In the genomic region with DNA sequence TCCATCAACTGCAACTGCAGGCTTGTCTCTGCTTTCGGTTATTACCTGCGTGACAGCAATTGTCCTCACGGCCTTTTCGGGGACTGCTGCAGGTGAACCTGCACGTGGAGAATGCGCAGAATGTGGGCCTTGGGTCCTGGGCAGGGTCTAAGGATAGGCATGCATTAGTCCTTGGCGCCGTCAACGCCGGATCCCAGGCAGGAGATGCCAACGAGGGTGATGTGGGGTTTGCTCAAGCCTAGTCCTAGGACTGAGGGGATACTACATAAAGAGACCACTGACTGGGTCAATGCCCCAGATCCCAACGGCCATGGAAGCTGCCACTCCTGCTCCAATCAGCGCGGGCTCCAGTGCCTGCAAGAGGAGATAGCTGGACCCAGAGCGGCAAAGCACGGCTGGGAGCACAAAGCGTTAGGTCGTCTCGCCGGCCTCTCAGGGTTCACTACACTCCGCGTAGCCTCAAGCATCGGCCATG, we compare ENCODE assay signal across 7 cellular contexts. TPM values are rescaled to one million over a fixed set of nuclear protein-coding genes. Genes with fewer than 3 reads are reported as not detected.
DNase-seq lines count a peak whose midpoint lies in the region; ATAC-seq and TF ChIP-seq lines count a peak whose summit lies in the region.

No MANE protein-coding gene starts in this region.

- no peaks in the 10 kb centered on the region for H3K27me3 ChIP-seq in skeletal muscle tissue (ENCODE audit: control insufficient read depth in 3 of 3, insufficient read depth in 3 of 3, low read length in 3 of 3)

- ATAC-seq in GM21825 (IDR thresholded peaks at IDR 0.05; ENCODE audit: unreplicated experiment), result peak; percentile 11
- ATAC-seq in GM21619 (IDR thresholded peaks at IDR 0.05; ENCODE audit: unreplicated experiment), result no peak
- no peak for ATAC-seq in GM19467 (IDR thresholded peaks at IDR 0.05; ENCODE audit: unreplicated experiment)

- H3K36me3 ChIP-seq in skeletal muscle tissue (ENCODE audit: control insufficient read depth in 3 of 3, insufficient read depth in 3 of 3, low read length in 3 of 3), result peaks cover 43 to 54% (median 45%) of the 10 kb centered on the region in 3 donors

- POLR2A ChIA-PET in RWPE1 (lab: Yijun Ruan, JAX; ENCODE audit: low non-redundant PET), result no interaction called here

- TF ChIP-seq CTCF in RWPE1 (conservative IDR thresholded peaks at IDR 0.05; ENCODE audit: low read depth) (no peak; the same call in 1 of the 2 replicates), fibroblast of pulmonary artery (IDR thresholded peaks at IDR 0.05; ENCODE audit: low read length, missing control alignments) (no peak)

- H3K9ac ChIP-seq in skeletal muscle tissue (ENCODE audit: low read depth in 1 of 3, low read length in 3 of 3), result peak overlapping the region; percentile 62 to 92 (median 88)

- H3K4me1 ChIP-seq in skeletal muscle tissue (ENCODE audit: control insufficient read depth in 3 of 3, insufficient read depth in 3 of 3, low read length in 3 of 3), result peaks cover 61 to 83% (median 65%) of the 10 kb centered on the region in 3 donors

- H3K27ac ChIP-seq in RWPE1 (peak overlapping the region; percentile 85), skeletal muscle tissue (ENCODE audit: low read depth, low read length) (peak overlapping the region; percentile 65)

- H3K4me3 ChIP-seq in fibroblast of pulmonary artery (replicated peaks; ENCODE audit: low read depth, low read length) (peak overlapping the region; percentile 47), skeletal muscle tissue (ENCODE audit: low read length in 3 of 3) (peak overlapping the region; percentile 78 to 85 (median 79))

- no peak for DNase-seq in RWPE1 (ENCODE audit: low spot score)
- no peak for DNase-seq in fibroblast of pulmonary artery (ENCODE audit: low read depth)
- DNase-seq in amniotic stem cell (lab: John Stamatoyannopoulos, UW), result no peak

- no peaks in the 10 kb centered on the region for H3K9me3 ChIP-seq in skeletal muscle tissue (ENCODE audit: control insufficient read depth in 3 of 3, low read length in 3 of 3)

- CTCF ChIA-PET in RWPE1 (lab: Yijun Ruan, JAX), result interaction anchor here (0.6 to 1.2 kb wide), 4 partner anchors 54 to 809 kb away, joined by 3 to 4 read pairs (median 4); no protein-coding TSS in a partner anchor

RNA-seq across cellular contexts. Expression of gene RBM15B, which starts 0.4 kb away (rescaled TPM):
- total RNA-seq in skeletal muscle tissue, result 15.7 TPM

RNA-seq across cellular contexts. Expression of gene MANF, which starts 5.5 kb away (rescaled TPM):
- 37.6 TPM for total RNA-seq in skeletal muscle tissue
